In genomic region chr12:8647968-8648367, GRCh38 we compare ENCODE assay signal across 19 cellular contexts. TPM values are rescaled to one million over a fixed set of nuclear protein-coding genes. Genes with fewer than 3 reads are reported as not detected.
DNase-seq lines count a peak whose midpoint lies in the region; ATAC-seq, FAIRE-seq and TF ChIP-seq lines count a peak whose summit lies in the region.
"Had no signal": no experiment of that assay in that cellular context is flagged by ENCODE, and none has a peak within 500 bp of the region (broad histone marks: within the 10 kb centered on the region; RNA-seq: fewer than 3 reads in every experiment).

No MANE protein-coding gene starts in this region.

- RAD21 ChIA-PET in GM12878 (lab: Charles Lee; ENCODE audit: unreplicated experiment) = interaction anchor here (1.0 to 3.8 kb wide), 8 partner anchors 9 to 302 kb away, joined by 3 to 25 read pairs (median 5); partner anchors contain the start of genes AICDA and M6PR

- H4K20me1 ChIP-seq in OCI-LY3 (ENCODE audit: insufficient read depth, low read length) = no peaks in the 10 kb centered on the region
- H4K20me1 ChIP-seq in GM12878 (ENCODE audit: control insufficient read depth, insufficient read depth) = no peaks in the 10 kb centered on the region

- 43% methylated on average over 5 of the region's 5 CpGs for WGBS in GM12878 (ENCODE audit: insufficient coverage, insufficient replicate concordance, low lambda C conversion rate, missing lambda C conversion rate)
- WGBS in esophagus squamous epithelium, 2 donors = 81 to 91% methylated on average over 5 of the region's 5 CpGs

- no peak for DNase-seq in stimulated activated naive CD8-positive, alpha-beta T cell treated with anti-CD3 and anti-CD28 coated beads, Interleukin-15, Interleukin-2, amounts not matched to agents 100 U/mL and 50 U/mL, for 24 hours
- DNase-seq in GM12878 (ENCODE audit: low read depth, low spot score) (no peak), esophagus squamous epithelium (lab: John Stamatoyannopoulos, UW) (no peak), NCI-H2029 (lab: John Stamatoyannopoulos, UW) (no peak), D721Med (ENCODE audit: insufficient read length, low spot score) (no peak)
- DNase-seq in stimulated activated naive B cell treated with anti-CD40 and anti-IgM and Interleukin-4, amounts not matched to agents 10 μg/mL and 1 μg/mL and 100 μg/mL, for 72 hours = no peak
- DNase-seq: C1 segment of cervical spinal cord, DMS153, DMS79 treated with DMSO at 0.1 percent for 48 hours, GF-D8, GM23248 had no signal

- no peak for TF ChIP-seq EP300 in GM12878 (IDR thresholded peaks at IDR 0.05; ENCODE audit: borderline replicate concordance in 1 of 2, control insufficient read depth in 1 of 2, low read depth in 2 of 2, low read length in 2 of 2)

- POLR2A ChIA-PET in GM12878 (lab: Charles Lee) = interaction anchor here (0.5 to 3.5 kb wide), 4 partner anchors 19 to 56 kb away, joined by 4 to 15 read pairs (median 9); no protein-coding TSS in a partner anchor

- H3K36me3 ChIP-seq in OCI-LY3 (replicated peaks; ENCODE audit: low read depth, low read length) = peaks cover 6% of the 10 kb centered on the region
- no peaks in the 10 kb centered on the region for H3K36me3 ChIP-seq in GM12878 (ENCODE audit: control insufficient read depth in 2 of 2, insufficient read depth in 2 of 2, low read length in 1 of 2)
- H3K36me3 ChIP-seq in esophagus squamous epithelium = no peaks in the 10 kb centered on the region

- H3K4me3 ChIP-seq in OCI-LY3 (ENCODE audit: low read length) (peak overlapping the region; percentile 38), GM12878 (no peak overlapping the region), esophagus squamous epithelium (no peak overlapping the region)
- H3K4me3 ChIP-seq: GM23248 had no signal

- H3K9me3 ChIP-seq in OCI-LY3 (ENCODE audit: insufficient read depth, low read length) = no peaks in the 10 kb centered on the region
- no peaks in the 10 kb centered on the region; the same call in 2 of the 3 replicates for H3K9me3 ChIP-seq in GM12878 (replicated peaks; ENCODE audit: control insufficient read depth, insufficient read depth, low read length)
- H3K9me3 ChIP-seq in esophagus squamous epithelium = no peaks in the 10 kb centered on the region

- H3K27me3 Mint-ChIP-seq in stimulated activated naive CD8-positive, alpha-beta T cell treated with anti-CD3 and anti-CD28 coated beads, Interleukin-15, Interleukin-2, amounts not matched to agents 100 ng/mL and 50 ng/mL, for 24 hours = peaks cover 26% of the 10 kb centered on the region
- H3K27me3 Mint-ChIP-seq in stimulated activated naive B cell treated with anti-CD40 and anti-IgM and Interleukin-4, amounts not matched to agents 10 μg/mL and 1 μg/mL and 100 μg/mL, for 72 hours = peaks cover 0 to 7% of the 10 kb centered on the region in 2 donors
- H3K27me3 Mint-ChIP-seq: B cell; CD4-positive, alpha-beta T cell had no signal

- no peak for FAIRE-seq in GM12878 (lab: Jason Lieb, UNC)
- no peak for FAIRE-seq in D721Med (lab: Jason Lieb, UNC)
- FAIRE-seq: H54 had no signal

- H3K79me2 ChIP-seq in OCI-LY3 (ENCODE audit: low read length) = no peaks in the 10 kb centered on the region; the same call in 1 of the 2 replicates
- H3K79me2 ChIP-seq in GM12878 (ENCODE audit: control insufficient read depth, insufficient read depth, low read length) = no peaks in the 10 kb centered on the region

- TF ChIP-seq POLR2A in GM12878 (IDR thresholded peaks at IDR 0.05; ENCODE audit: low read depth, low read length) = no peak
- TF ChIP-seq POLR2A in esophagus squamous epithelium (IDR thresholded peaks at IDR 0.05) = no peak

- TF ChIP-seq CTCF in OCI-LY3 (IDR thresholded peaks at IDR 0.05; ENCODE audit: low read depth, low read length) (no peak), GM12878 (IDR thresholded peaks at IDR 0.05 in 2 of 3, conservative IDR thresholded peaks at IDR 0.05 in 1 of 3; ENCODE audit: control insufficient read depth in 2 of 3, extremely low read depth in 1 of 3, insufficient read depth in 1 of 3, low read depth in 3 of 3, low read length in 3 of 3) (no peak), esophagus squamous epithelium (IDR thresholded peaks at IDR 0.05) (no peak), D721Med (IDR thresholded peaks at IDR 0.05; ENCODE audit: insufficient read depth, missing control alignments) (no peak)

- H3K27me3 ChIP-seq in OCI-LY3 (ENCODE audit: low read depth, low read length) (no peaks in the 10 kb centered on the region), GM12878 (replicated peaks in 1 of 2; ENCODE audit: control insufficient read depth in 2 of 2, insufficient read depth in 2 of 2, low read length in 1 of 2) (no peaks in the 10 kb centered on the region), esophagus squamous epithelium (peaks cover 0 to 45% (median 0%) of the 10 kb centered on the region in 4 donors)

- H3K27ac Mint-ChIP-seq in stimulated activated naive CD8-positive, alpha-beta T cell treated with anti-CD3 and anti-CD28 coated beads, Interleukin-15, Interleukin-2, amounts not matched to agents 100 ng/mL and 50 ng/mL, for 24 hours = peak overlapping the region; percentile 39
- H3K27ac Mint-ChIP-seq in stimulated activated naive B cell treated with anti-CD40 and anti-IgM and Interleukin-4, amounts not matched to agents 10 μg/mL and 1 μg/mL and 100 μg/mL, for 72 hours = peak overlapping the region; percentile 63
- H3K27ac Mint-ChIP-seq: B cell; CD4-positive, alpha-beta T cell had no signal

- H3K27ac ChIP-seq in OCI-LY3 (ENCODE audit: low read length) (peak overlapping the region; percentile 97), GM12878 (ENCODE audit: control insufficient read depth, insufficient read depth) (peak overlapping the region; percentile 45; the same call in 1 of the 2 replicates), esophagus squamous epithelium (no peak overlapping the region)
- H3K27ac ChIP-seq: GM23248, HL-60 had no signal

- H3K4me1 ChIP-seq in OCI-LY3 (ENCODE audit: low read length) = peaks cover 85% of the 10 kb centered on the region
- peaks cover 39% of the 10 kb centered on the region for H3K4me1 ChIP-seq in GM12878 (ENCODE audit: control insufficient read depth, insufficient read depth, low read length)
- H3K4me1 ChIP-seq in esophagus squamous epithelium = no peaks in the 10 kb centered on the region

- in situ Hi-C loops in GM12878 (cut with MboI) = loop anchor here (10.0 to 25.0 kb wide), 3 partner anchors 717 to 1686 kb away; partner anchors contain the start of genes CLEC2D, EMG1, PHB2 and PTPN6

- intact Hi-C loops in GM12878 (cut with micrococcal nuclease; ENCODE audit: unreplicated experiment) = loop anchor here (1.0 kb wide), 2 partner anchors 19 to 37 kb away; no protein-coding TSS in a partner anchor
- intact Hi-C loops in esophagus squamous epithelium (cut with DNase I) = no loop called here

- no peak for TF ChIP-seq RAD21 in GM12878 (IDR thresholded peaks at IDR 0.05; ENCODE audit: insufficient read depth, low read depth, low read length)

- BruUV-seq in GM12878 (replicated peaks; lab: Mats Ljungman, UMichigan) = TSS peak; percentile 51

- H2AFZ ChIP-seq in OCI-LY3 (ENCODE audit: low read depth, low read length) (no peak overlapping the region), GM12878 (ENCODE audit: control insufficient read depth, low read depth, low read length) (no peak overlapping the region)
- H2AFZ ChIP-seq: GM23248 had no signal

- no peak for ATAC-seq in stimulated activated naive CD8-positive, alpha-beta T cell treated with anti-CD3 and anti-CD28 coated beads, Interleukin-15, Interleukin-2, amounts not matched to agents 100 U/mL and 50 U/mL, for 24 hours
- ATAC-seq in GM12878 = no peak
- ATAC-seq in stimulated activated naive B cell treated with anti-CD40 and anti-IgM and Interleukin-4, amounts not matched to agents 10 μg/mL and 1 μg/mL and 100 μg/mL, for 72 hours (replicated peaks) = no peak
- ATAC-seq: HCT116 had no signal

- H3K9ac ChIP-seq in OCI-LY3 (ENCODE audit: low read length) = peak overlapping the region; percentile 71
- H3K9ac ChIP-seq in GM12878 (ENCODE audit: control insufficient read depth, insufficient read depth, low read length) = no peak overlapping the region
- H3K9ac ChIP-seq: GM23248 had no signal

- peak overlapping the region; percentile 75 for H3K4me2 ChIP-seq in OCI-LY3 (ENCODE audit: low read length)
- H3K4me2 ChIP-seq in GM12878 (ENCODE audit: control insufficient read depth, insufficient read depth) = 0 out of 2 replicates have a peak overlapping the region, but pooled peaks have one; percentile 12

- H3K4me3 Mint-ChIP-seq in stimulated activated naive CD8-positive, alpha-beta T cell treated with anti-CD3 and anti-CD28 coated beads, Interleukin-15, Interleukin-2, amounts not matched to agents 100 ng/mL and 50 ng/mL, for 24 hours = no peak overlapping the region
- no peak overlapping the region for H3K4me3 Mint-ChIP-seq in stimulated activated naive B cell treated with anti-CD40 and anti-IgM and Interleukin-4, amounts not matched to agents 10 μg/mL and 1 μg/mL and 100 μg/mL, for 72 hours
- H3K4me3 Mint-ChIP-seq: B cell; CD4-positive, alpha-beta T cell had no signal

- H3K4me1 Mint-ChIP-seq in stimulated activated naive CD8-positive, alpha-beta T cell treated with anti-CD3 and anti-CD28 coated beads, Interleukin-15, Interleukin-2, amounts not matched to agents 100 ng/mL and 50 ng/mL, for 24 hours (ENCODE audit: low read depth) = peaks cover 45% of the 10 kb centered on the region
- peaks cover 33 to 46% of the 10 kb centered on the region in 2 donors for H3K4me1 Mint-ChIP-seq in stimulated activated naive B cell treated with anti-CD40 and anti-IgM and Interleukin-4, amounts not matched to agents 10 μg/mL and 1 μg/mL and 100 μg/mL, for 72 hours

- no peaks in the 10 kb centered on the region for H3K9me3 Mint-ChIP-seq in stimulated activated naive CD8-positive, alpha-beta T cell treated with anti-CD3 and anti-CD28 coated beads, Interleukin-15, Interleukin-2, amounts not matched to agents 100 ng/mL and 50 ng/mL, for 24 hours
- H3K9me3 Mint-ChIP-seq in stimulated activated naive B cell treated with anti-CD40 and anti-IgM and Interleukin-4, amounts not matched to agents 10 μg/mL and 1 μg/mL and 100 μg/mL, for 72 hours = no peaks in the 10 kb centered on the region

- no peaks in the 10 kb centered on the region for H3K36me3 Mint-ChIP-seq in stimulated activated naive CD8-positive, alpha-beta T cell treated with anti-CD3 and anti-CD28 coated beads, Interleukin-15, Interleukin-2, amounts not matched to agents 100 ng/mL and 50 ng/mL, for 24 hours (ENCODE audit: low read depth)
- H3K36me3 Mint-ChIP-seq in stimulated activated naive B cell treated with anti-CD40 and anti-IgM and Interleukin-4, amounts not matched to agents 10 μg/mL and 1 μg/mL and 100 μg/mL, for 72 hours = peaks cover 0 to 4% of the 10 kb centered on the region in 2 donors

- CTCF ChIA-PET in GM12878 (lab: Yijun Ruan, JAX) = interaction anchor here (0.8 to 6.9 kb wide), 9 partner anchors 9 to 402 kb away, joined by 3 to 97 read pairs (median 4); partner anchors contain the start of gene AICDA

- SMC1A ChIA-PET in GM12878 (lab: Charles Lee; ENCODE audit: uncharacterized antibody, unreplicated experiment) = interaction anchor here (0.6 to 3.5 kb wide), 9 partner anchors 10 to 103 kb away, joined by 3 to 42 read pairs (median 9); partner anchors contain the start of gene AICDA

RNA-seq across cellular contexts. Expression of gene MFAP5, which starts 14.7 kb away (rescaled TPM):
- not detected in 2 replicates for total RNA-seq in GM12878 (2013; cell fraction: nucleolus; rRNA removed)
- total RNA-seq in GM12878 (2014; rRNA removed) = 0.06 TPM in 1 of 2 replicates, not detected in the other
- total RNA-seq in GM12878 (2014; rRNA removed; fragmentation: Illumina TruSeq; extraction: Trizol) = not detected in 2 replicates
- total RNA-seq in GM12878 (2021) = not detected in 2 replicates
- not detected for polyA plus RNA-seq in GM12878 (2011; ENCODE audit: low read depth)
- 0.10 and 0.14 TPM in 2 replicates for polyA plus RNA-seq in GM12878 (2011; rRNA removed)
- 0.15 and 0.23 TPM in 2 replicates for polyA plus RNA-seq in GM12878 (2011; cell fraction: cytosol; rRNA removed)
- polyA plus RNA-seq in GM12878 (2011; cell fraction: nucleus; rRNA removed) = 0.06 and 0.26 TPM in 2 replicates
- polyA plus RNA-seq in GM12878 (2012) = not detected in 2 replicates
- not detected in 2 replicates for polyA plus RNA-seq in GM12878 (2014; fragmentation: Illumina TruSeq; extraction: Trizol)
- not detected for polyA plus RNA-seq in GM12878 (2014; fragmentation: Nextera tagmentation; extraction: Ambion mirVana)
- polyA plus RNA-seq in GM12878 (2014; rRNA removed) = not detected in 2 replicates
- polyA plus RNA-seq in GM12878 (2016; fragmentation: Nextera tagmentation; extraction: Ambion mirVana) = under 1 TPM in 1 of 2 experiments, not detected in 1; 0.12 TPM
- 1.8 TPM in 1 of 2 replicates, not detected in the other for polyA minus RNA-seq in GM12878 (2011; rRNA and poly(A)+ RNA removed)
- 3.4 TPM in 1 of 2 replicates, not detected in the other for polyA minus RNA-seq in GM12878 (2011; cell fraction: cytosol; rRNA and poly(A)+ RNA removed)
- 0.24 and 0.77 TPM in 2 replicates for polyA minus RNA-seq in GM12878 (2011; cell fraction: nucleus; rRNA and poly(A)+ RNA removed)
- 10 to 100 TPM in 2 of 4 donors, 1 to 10 TPM in 2; 1.2 to 51.7 (median 16.9) TPM for total RNA-seq in esophagus squamous epithelium
- total RNA-seq: CD4-positive, alpha-beta T cell had no signal

RNA-seq across cellular contexts. Expression of gene AICDA, which starts 35.3 kb away (rescaled TPM):
- 18.8 and 19.1 TPM in 2 replicates for total RNA-seq in GM12878 (2013; cell fraction: nucleolus; rRNA removed)
- total RNA-seq in GM12878 (2014; rRNA removed) (16.1 and 17.1 TPM in 2 replicates), GM12878 (2014; rRNA removed; fragmentation: Illumina TruSeq; extraction: Trizol) (13.2 and 14.2 TPM in 2 replicates), GM12878 (2021) (11.5 and 12.7 TPM in 2 replicates), esophagus squamous epithelium (not detected)
- polyA plus RNA-seq in GM12878 (2011; ENCODE audit: low read depth) = 19.8 TPM
- polyA plus RNA-seq in GM12878 (2011; rRNA removed) (20.5 and 22.4 TPM in 2 replicates), GM12878 (2014; fragmentation: Illumina TruSeq; extraction: Trizol) (12.5 and 17.0 TPM in 2 replicates), GM12878 (2014; fragmentation: Nextera tagmentation; extraction: Ambion mirVana) (1 to 10 TPM; 9.4 to 9.6 TPM), GM12878 (2014; rRNA removed) (18.1 and 23.0 TPM in 2 replicates), GM12878 (2016; fragmentation: Nextera tagmentation; extraction: Ambion mirVana) (10 to 100 TPM; 24.0 to 24.9 TPM)
- 42.5 and 45.1 TPM in 2 replicates for polyA plus RNA-seq in GM12878 (2011; cell fraction: cytosol; rRNA removed)
- polyA plus RNA-seq in GM12878 (2011; cell fraction: nucleus; rRNA removed) = 8.7 and 12.1 TPM in 2 replicates
- polyA plus RNA-seq in GM12878 (2012) = 28.0 and 44.1 TPM in 2 replicates
- 23.8 and 48.9 TPM in 2 replicates for polyA minus RNA-seq in GM12878 (2011; rRNA and poly(A)+ RNA removed)
- 8.6 and 10.3 TPM in 2 replicates for polyA minus RNA-seq in GM12878 (2011; cell fraction: cytosol; rRNA and poly(A)+ RNA removed)
- polyA minus RNA-seq in GM12878 (2011; cell fraction: nucleus; rRNA and poly(A)+ RNA removed) = 4.5 and 8.8 TPM in 2 replicates
- total RNA-seq: A172; CD4-positive, alpha-beta T cell; GM23248 had no signal
- polyA plus RNA-seq: GM23248 had no signal

RNA-seq across cellular contexts. Expression of gene RIMKLB, which starts 49.8 kb away (rescaled TPM):
- total RNA-seq in GM12878 (2013; cell fraction: nucleolus; rRNA removed) = 2.2 and 2.7 TPM in 2 replicates
- 0.28 and 2.3 TPM in 2 replicates for total RNA-seq in GM12878 (2014; rRNA removed)
- total RNA-seq in GM12878 (2014; rRNA removed; fragmentation: Illumina TruSeq; extraction: Trizol) = 0.40 and 0.64 TPM in 2 replicates
- total RNA-seq in GM12878 (2021) = 0.49 and 0.77 TPM in 2 replicates
- polyA plus RNA-seq in GM12878 (2011; ENCODE audit: low read depth) = 2.3 TPM
- 0.53 and 0.61 TPM in 2 replicates for polyA plus RNA-seq in GM12878 (2011; rRNA removed)
- 0.12 and 0.18 TPM in 2 replicates for polyA plus RNA-seq in GM12878 (2011; cell fraction: cytosol; rRNA removed)
- 1.3 and 2.0 TPM in 2 replicates for polyA plus RNA-seq in GM12878 (2011; cell fraction: nucleus; rRNA removed)
- 4.5 and 5.4 TPM in 2 replicates for polyA plus RNA-seq in GM12878 (2012)
- polyA plus RNA-seq in GM12878 (2014; fragmentation: Illumina TruSeq; extraction: Trizol) = 0.59 and 0.70 TPM in 2 replicates
- under 1 TPM; 0.15 to 0.21 TPM for polyA plus RNA-seq in GM12878 (2014; fragmentation: Nextera tagmentation; extraction: Ambion mirVana)
- polyA plus RNA-seq in GM12878 (2014; rRNA removed) = 0.83 and 0.86 TPM in 2 replicates
- polyA plus RNA-seq in GM12878 (2016; fragmentation: Nextera tagmentation; extraction: Ambion mirVana) = under 1 TPM; 0.44 to 0.59 TPM
- 0.15 and 0.57 TPM in 2 replicates for polyA minus RNA-seq in GM12878 (2011; rRNA and poly(A)+ RNA removed)
- 1.3 and 4.4 TPM in 2 replicates for polyA minus RNA-seq in GM12878 (2011; cell fraction: cytosol; rRNA and poly(A)+ RNA removed)
- polyA minus RNA-seq in GM12878 (2011; cell fraction: nucleus; rRNA and poly(A)+ RNA removed) = 0.67 and 0.85 TPM in 2 replicates
- 10 to 100 TPM in 3 of 4 donors, 1 to 10 TPM in 1; 8.0 to 37.8 (median 15.0) TPM for total RNA-seq in esophagus squamous epithelium

Comparison
In these comparisons a context has a peak if more than half of its experiments do, and no peak if none do; other contexts are left out.
1. H3K27ac ChIP-seq: peak in OCI-LY3 (single experiment) and GM12878 (single experiment); none in esophagus squamous epithelium (0 of 4).
2. RNA of gene AICDA, which starts 35.3 kb away (total RNA-seq): 11.5 to 19.1 TPM in GM12878; not detected in esophagus squamous epithelium; every median in the first group is over 10 times any median in the second.